Comparison of ENCODE assay signal across 8 cellular contexts in genomic region chr14:106605548-106606448, GRCh38.
DNase-seq lines count a peak whose midpoint lies in the region; ATAC-seq and TF ChIP-seq lines count a peak whose summit lies in the region.

No MANE protein-coding gene starts in this region.

- ATAC-seq in GM18505 (IDR thresholded peaks at IDR 0.05; ENCODE audit: unreplicated experiment) (peak; percentile 65), activated B cell treated with CpG ODN at 0.5 μM for 24 hours (ENCODE audit: low read depth) (peak; percentile 100), HG02970 (IDR thresholded peaks at IDR 0.05; ENCODE audit: low FRiP score, unreplicated experiment) (no peak), esophagus mucosa (no peak)
- peak; percentile 99 for ATAC-seq in effector memory CD8-positive, alpha-beta T cell (replicated peaks)

- TF ChIP-seq POLR2A in GM18505 (IDR thresholded peaks at IDR 0.05; ENCODE audit: borderline replicate concordance, extremely low read depth, insufficient read depth, insufficient read length): no peak

- CTCF ChIA-PET in activated B cell treated with CpG ODN at 0.5 μM for 24 hours (lab: Charles Lee): interaction anchor here (1.0 to 2.1 kb wide), 6 partner anchors 8 to 48 kb away, joined by 3 to 10 read pairs (median 6); no protein-coding TSS in a partner anchor

- no peaks in the 10 kb centered on the region for H3K36me3 Mint-ChIP-seq in activated B cell treated with CpG ODN at 0.5 μM for 24 hours (ENCODE audit: low read depth)
- H3K36me3 Mint-ChIP-seq in effector memory CD8-positive, alpha-beta T cell (ENCODE audit: insufficient read depth): no peaks in the 10 kb centered on the region

- H3K4me3 Mint-ChIP-seq in activated B cell treated with CpG ODN at 0.5 μM for 24 hours: no peak overlapping the region
- no peak overlapping the region for H3K4me3 Mint-ChIP-seq in effector memory CD8-positive, alpha-beta T cell

- no peaks in the 10 kb centered on the region for H3K36me3 ChIP-seq in H7 (replicated peaks; ENCODE audit: control insufficient read depth, insufficient read depth, low read length)

- no peak overlapping the region for H3K27ac Mint-ChIP-seq in activated B cell treated with CpG ODN at 0.5 μM for 24 hours
- no peak overlapping the region for H3K27ac Mint-ChIP-seq in effector memory CD8-positive, alpha-beta T cell

- no peaks in the 10 kb centered on the region for H3K27me3 ChIP-seq in H7 (ENCODE audit: control insufficient read depth, insufficient read depth, low read length)

- H3K4me3 ChIP-seq in LNCaP clone FGC (ENCODE audit: low read depth, low read length) (no peak overlapping the region), H7 (ENCODE audit: insufficient read depth, low read depth, low read length) (no peak overlapping the region)

- peaks cover 6% of the 10 kb centered on the region for H3K4me1 Mint-ChIP-seq in activated B cell treated with CpG ODN at 0.5 μM for 24 hours
- peaks cover 0 to 3% of the 10 kb centered on the region in 2 donors for H3K4me1 Mint-ChIP-seq in effector memory CD8-positive, alpha-beta T cell (ENCODE audit: low read depth in 2 of 2)

- TF ChIP-seq CTCF in LNCaP clone FGC (IDR thresholded peaks at IDR 0.05; ENCODE audit: control insufficient read depth, extremely low read depth, insufficient read depth) (peak; percentile 63), activated B cell treated with CpG ODN at 0.5 μM for 24 hours (IDR thresholded peaks at IDR 0.05) (no peak)

- no peaks in the 10 kb centered on the region for H3K9me3 Mint-ChIP-seq in activated B cell treated with CpG ODN at 0.5 μM for 24 hours
- no peaks in the 10 kb centered on the region for H3K9me3 Mint-ChIP-seq in effector memory CD8-positive, alpha-beta T cell

- DNase-seq in LNCaP clone FGC (ENCODE audit: low read depth): no peak
- DNase-seq in activated B cell treated with CpG ODN at 0.5 μM for 24 hours: peak; percentile 79
- peak; percentile 76 to 77 (median 77) for DNase-seq in effector memory CD8-positive, alpha-beta T cell
- peak; percentile 80 for DNase-seq in stimulated activated CD8-positive, alpha-beta memory T cell treated with anti-CD3 and anti-CD28 coated beads, Interleukin-4, amount 100 ng/mL, for 24 hours (ENCODE audit: low read depth)
- no peak for DNase-seq in H7

- peaks cover 28% of the 10 kb centered on the region for H3K27me3 Mint-ChIP-seq in activated B cell treated with CpG ODN at 0.5 μM for 24 hours
- peaks cover 84 to 92% of the 10 kb centered on the region in 2 donors for H3K27me3 Mint-ChIP-seq in effector memory CD8-positive, alpha-beta T cell

- POLR2A ChIA-PET in activated B cell treated with CpG ODN at 0.5 μM for 24 hours (lab: Charles Lee): interaction anchor here (0.7 kb wide), 1 partner anchor 14 kb away, joined by 3 read pairs; no protein-coding TSS in a partner anchor

- intact Hi-C loops in activated B cell treated with CpG ODN at 0.5 μM for 24 hours (cut with micrococcal nuclease): no loop called here

Comparison
In these comparisons a context has a peak if more than half of its experiments do, and no peak if none do; other contexts are left out.
1. ATAC-seq: peak in GM18505 (single experiment), activated B cell treated with CpG ODN at 0.5 μM for 24 hours (single experiment) and effector memory CD8-positive, alpha-beta T cell (single experiment); none in HG02970 (single experiment) and esophagus mucosa (single experiment).
2. DNase-seq: peak in activated B cell treated with CpG ODN at 0.5 μM for 24 hours (single experiment), effector memory CD8-positive, alpha-beta T cell (3 of 3) and stimulated activated CD8-positive, alpha-beta memory T cell treated with anti-CD3 and anti-CD28 coated beads, Interleukin-4, amount 100 ng/mL, for 24 hours (single experiment); none in LNCaP clone FGC (single experiment) and H7 (single experiment).